Comparison of ENCODE assay signal across 8 cellular contexts in the genomic region with DNA sequence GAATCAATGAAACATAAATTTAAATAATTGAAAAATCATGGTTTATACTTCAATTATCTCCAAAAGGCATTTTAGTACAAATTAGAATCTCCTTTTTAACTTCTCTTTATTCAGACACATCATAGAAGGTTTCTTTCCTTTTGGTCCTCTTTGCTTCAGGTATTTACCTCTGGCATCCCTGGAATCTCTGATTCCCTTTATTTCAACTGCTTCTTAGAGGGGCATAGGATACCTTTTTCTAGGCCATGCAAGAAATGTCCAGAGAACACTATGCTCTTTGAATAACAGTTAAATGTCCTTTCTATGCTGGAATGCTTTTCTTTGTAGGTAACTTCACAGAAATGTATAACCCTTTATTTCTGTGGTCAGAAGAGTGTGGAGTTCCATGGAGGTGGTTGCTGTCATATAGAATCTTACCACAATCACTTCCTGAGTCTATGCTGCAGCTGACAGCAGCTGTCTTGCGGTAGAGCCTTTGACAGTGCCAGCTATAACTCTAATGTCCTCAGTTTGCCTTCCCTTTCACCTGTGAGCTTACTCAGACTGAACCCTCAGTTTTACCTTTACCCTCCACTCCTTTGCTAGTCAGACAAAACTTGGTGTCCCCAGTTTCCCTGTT. TPM values are rescaled to one million over a fixed set of nuclear protein-coding genes. Genes with fewer than 3 reads are reported as not detected.
DNase-seq lines count a peak whose midpoint lies in the region; ATAC-seq and TF ChIP-seq lines count a peak whose summit lies in the region.

No MANE protein-coding gene starts in this region.

- peaks cover 18% of the 10 kb centered on the region for H3K27me3 Mint-ChIP-seq in activated CD4-positive, alpha-beta T cell treated with anti-CD3 and anti-CD28 coated beads, Interleukin-2, amount 10 ng/mL, durations not matched to agents 24 days and 14 days

- no peaks in the 10 kb centered on the region for H3K79me2 ChIP-seq in smooth muscle cell (ENCODE audit: low read depth)

- TF ChIP-seq CTCF in smooth muscle cell (IDR thresholded peaks at IDR 0.05; ENCODE audit: borderline replicate concordance, insufficient read depth, poor library complexity, severe bottlenecking): no peak

- ATAC-seq in HG02884 (IDR thresholded peaks at IDR 0.05; ENCODE audit: unreplicated experiment) (peak; percentile 94), left ventricle myocardium superior (no peak)

- H4K20me1 ChIP-seq in smooth muscle cell (ENCODE audit: low read depth): no peaks in the 10 kb centered on the region

- H3F3A ChIP-seq in smooth muscle cell (ENCODE audit: low read depth): peaks cover 6% of the 10 kb centered on the region

- WGBS in smooth muscle cell (ENCODE audit: low lambda C conversion rate): 60% methylated on average over 1 of the region's 1 CpG

- no peak overlapping the region for H3K4me3 ChIP-seq in smooth muscle cell

- H3K36me3 ChIP-seq in smooth muscle cell (ENCODE audit: low read depth): no peaks in the 10 kb centered on the region

- H3K4me1 ChIP-seq in smooth muscle cell (ENCODE audit: low read depth): peaks cover 10% of the 10 kb centered on the region

- peak overlapping the region; percentile 54 for H3K4me2 ChIP-seq in smooth muscle cell

- no peaks in the 10 kb centered on the region for H3K9me3 ChIP-seq in smooth muscle cell (replicated peaks; ENCODE audit: low read depth)

- H3K4me1 Mint-ChIP-seq in activated CD4-positive, alpha-beta T cell treated with anti-CD3 and anti-CD28 coated beads, Interleukin-2, amount 10 ng/mL, durations not matched to agents 24 days and 14 days: peaks cover 12% of the 10 kb centered on the region

- intact Hi-C loops in activated CD4-positive, alpha-beta T cell treated with anti-CD3 and anti-CD28 coated beads, Interleukin-2, amount 10 ng/mL, durations not matched to agents 24 days and 14 days (cut with micrococcal nuclease): no loop called here
- intact Hi-C loops in left ventricle myocardium superior (cut with micrococcal nuclease): no loop called here

- H3K4me3 Mint-ChIP-seq in activated CD4-positive, alpha-beta T cell treated with anti-CD3 and anti-CD28 coated beads, Interleukin-2, amount 10 ng/mL, durations not matched to agents 24 days and 14 days: peak overlapping the region; percentile 63

- H3K9me3 Mint-ChIP-seq in activated CD4-positive, alpha-beta T cell treated with anti-CD3 and anti-CD28 coated beads, Interleukin-2, amount 10 ng/mL, durations not matched to agents 24 days and 14 days: no peaks in the 10 kb centered on the region

- peak; percentile 82 for DNase-seq in activated CD4-positive, alpha-beta T cell treated with anti-CD3 and anti-CD28 coated beads, Interleukin-2, amount 10 ng/mL, durations not matched to agents 24 days and 14 days
- DNase-seq in activated CD4-positive, alpha-beta T cell treated with anti-CD3 and anti-CD28 coated beads, Interleukin-2, amount 50 U/mL, for 1 hour: no peak
- DNase-seq in RPMI8226: peak; percentile 77
- DNase-seq in smooth muscle cell (lab: John Stamatoyannopoulos, UW; ENCODE audit: unreplicated experiment): no peak
- no peak for DNase-seq in activated gamma-delta T cell treated with Interleukin-2 at 50 U/mL for 16 hours
- no peak for DNase-seq in NCI-H526 treated with DMSO at 0.1 percent for 48 hours (lab: John Stamatoyannopoulos, UW)
- DNase-seq in left ventricle myocardium superior: no peak

- H3K27ac ChIP-seq in smooth muscle cell (ENCODE audit: low read depth): peak overlapping the region; percentile 98

- peak overlapping the region; percentile 82 for H3K27ac Mint-ChIP-seq in activated CD4-positive, alpha-beta T cell treated with anti-CD3 and anti-CD28 coated beads, Interleukin-2, amount 10 ng/mL, durations not matched to agents 24 days and 14 days

- H3K27me3 ChIP-seq in smooth muscle cell (ENCODE audit: low read depth): no peaks in the 10 kb centered on the region

- H2AFZ ChIP-seq in smooth muscle cell (ENCODE audit: low read depth): no peak overlapping the region

- peak overlapping the region; percentile 50 for H3K9ac ChIP-seq in smooth muscle cell (ENCODE audit: low read depth)

- H3K36me3 Mint-ChIP-seq in activated CD4-positive, alpha-beta T cell treated with anti-CD3 and anti-CD28 coated beads, Interleukin-2, amount 10 ng/mL, durations not matched to agents 24 days and 14 days (ENCODE audit: low read depth): no peaks in the 10 kb centered on the region

RNA-seq across cellular contexts. Expression of a gene that starts 8.6 kb away (rescaled TPM):
- 0.05 and 0.07 TPM in 2 replicates for total RNA-seq in activated CD4-positive, alpha-beta T cell treated with anti-CD3 and anti-CD28 coated beads, Interleukin-2, amount 10 ng/mL, durations not matched to agents 24 days and 14 days
- total RNA-seq in smooth muscle cell (120 TPM in 2 replicates), left ventricle myocardium superior (3.7 TPM)
- polyA plus RNA-seq in smooth muscle cell: 35.1 and 117 TPM in 2 replicates

Comparison
In these comparisons a context has a peak if more than half of its experiments do, and no peak if none do; other contexts are left out.
1. DNase-seq: peak in activated CD4-positive, alpha-beta T cell treated with anti-CD3 and anti-CD28 coated beads, Interleukin-2, amount 10 ng/mL, durations not matched to agents 24 days and 14 days (single experiment) and RPMI8226 (single experiment); none in activated CD4-positive, alpha-beta T cell treated with anti-CD3 and anti-CD28 coated beads, Interleukin-2, amount 50 U/mL, for 1 hour (single experiment), smooth muscle cell (single experiment), activated gamma-delta T cell treated with Interleukin-2 at 50 U/mL for 16 hours (single experiment), NCI-H526 treated with DMSO at 0.1 percent for 48 hours (single experiment) and left ventricle myocardium superior (single experiment).
2. RNA of a gene that starts 8.6 kb away (total RNA-seq): 120 TPM in smooth muscle cell; 3.7 TPM in left ventricle myocardium superior (single experiment) and 0.05 to 0.07 TPM in activated CD4-positive, alpha-beta T cell treated with anti-CD3 and anti-CD28 coated beads, Interleukin-2, amount 10 ng/mL, durations not matched to agents 24 days and 14 days; every median in the first group is over 10 times any median in the second.